ENCODE assay signal across 15 cellular contexts in the genomic region with DNA sequence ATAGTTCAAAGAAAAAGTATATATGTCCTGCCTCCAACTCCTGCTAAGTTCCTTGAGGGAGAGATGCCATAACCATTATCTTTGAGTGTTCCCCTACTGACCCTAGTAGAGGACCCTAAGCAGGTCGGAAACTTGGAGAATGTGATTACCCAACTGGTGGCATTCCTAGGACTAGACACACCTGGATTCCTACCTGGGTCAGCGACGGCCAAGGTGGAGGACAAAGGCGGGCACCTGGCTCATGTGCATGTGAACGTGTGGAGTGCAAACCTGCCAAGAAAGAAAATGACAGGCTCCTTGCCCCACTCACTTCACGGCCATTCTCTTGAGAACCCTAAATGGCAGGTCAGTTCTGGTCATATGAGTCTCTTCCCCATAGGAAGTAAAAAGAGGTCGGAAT.
DNase-seq lines count a peak whose midpoint lies in the region; ATAC-seq and TF ChIP-seq lines count a peak whose summit lies in the region.
"Had no signal": no experiment of that assay in that cellular context is flagged by ENCODE, and none has a peak within 500 bp of the region (broad histone marks: within the 10 kb centered on the region; RNA-seq: fewer than 3 reads in every experiment).

No MANE protein-coding gene starts in this region.

- TF ChIP-seq CTCF in brain (conservative IDR thresholded peaks at IDR 0.05) (no peak), nephron (IDR thresholded peaks at IDR 0.05; ENCODE audit: unreplicated experiment in 3 of 3) (no peak), upper lobe of right lung (IDR thresholded peaks at IDR 0.05) (no peak)

- H3K4me3 ChIP-seq in upper lobe of right lung: no peak overlapping the region
- H3K4me3 ChIP-seq: GM12878, GM23338 had no signal

- no peaks in the 10 kb centered on the region for H3K27me3 Mint-ChIP-seq in brain
- peaks cover 47% of the 10 kb centered on the region for H3K27me3 Mint-ChIP-seq in nephron (ENCODE audit: low read depth)

- no peaks in the 10 kb centered on the region for H3K4me1 ChIP-seq in upper lobe of right lung

- H3K9me3 ChIP-seq in upper lobe of right lung: no peaks in the 10 kb centered on the region

- H3K9me3 Mint-ChIP-seq in brain (peaks cover 0 to 5% (median 0%) of the 10 kb centered on the region in 5 experiments), nephron (no peaks in the 10 kb centered on the region)
- H3K9me3 Mint-ChIP-seq: GM23338, H9 had no signal

- peak; percentile 80 for ATAC-seq in upper lobe of right lung
- no peak for ATAC-seq in GM19395 (IDR thresholded peaks at IDR 0.05; ENCODE audit: unreplicated experiment)
- ATAC-seq in HG03520 (IDR thresholded peaks at IDR 0.05; ENCODE audit: unreplicated experiment): no peak
- ATAC-seq: GM12878, GM23338, HCT116 had no signal

- no peaks in the 10 kb centered on the region for H3K36me3 ChIP-seq in upper lobe of right lung

- DNase-seq in upper lobe of right lung: no peak
- no peak for DNase-seq in stimulated activated CD4-positive, alpha-beta T cell treated with anti-CD3 and anti-CD28 coated beads, Interleukin-4, amount 100 ng/mL, for 1 hour
- DNase-seq: C1 segment of cervical spinal cord; CD4-positive, alpha-beta memory T cell; COR-L47; DMS153; DND-41; H9 had no signal

- H3K4me1 Mint-ChIP-seq in brain: peaks cover 63% of the 10 kb centered on the region
- H3K4me1 Mint-ChIP-seq in nephron: peaks cover 39% of the 10 kb centered on the region
- H3K4me1 Mint-ChIP-seq: H9 had no signal

- peaks cover 7% of the 10 kb centered on the region for H3K27me3 ChIP-seq in upper lobe of right lung

- H3K4me3 Mint-ChIP-seq in brain (peak overlapping the region in 1 of 5 experiments; percentile 10), nephron (no peak overlapping the region)
- H3K4me3 Mint-ChIP-seq: CD4-positive, alpha-beta memory T cell; GM23338; H9 had no signal

- H3K27ac Mint-ChIP-seq in brain (peak overlapping the region in 4 of 5 experiments; percentile 2 to 60 (median 13)), nephron (peak overlapping the region in 2 of 3 experiments; percentile 13 to 16)
- H3K27ac Mint-ChIP-seq: CD4-positive, alpha-beta memory T cell; GM23338; H9 had no signal

- H3K36me3 Mint-ChIP-seq in brain: no peaks in the 10 kb centered on the region
- H3K36me3 Mint-ChIP-seq in nephron (ENCODE audit: low read depth): no peaks in the 10 kb centered on the region
- H3K36me3 Mint-ChIP-seq: CD4-positive, alpha-beta memory T cell had no signal

- H3K27ac ChIP-seq in upper lobe of right lung: no peak overlapping the region

- intact Hi-C loops in upper lobe of right lung (cut with DNase I): no loop called here
